ENCODE assay signal across 1 cellular context in the genomic region with DNA sequence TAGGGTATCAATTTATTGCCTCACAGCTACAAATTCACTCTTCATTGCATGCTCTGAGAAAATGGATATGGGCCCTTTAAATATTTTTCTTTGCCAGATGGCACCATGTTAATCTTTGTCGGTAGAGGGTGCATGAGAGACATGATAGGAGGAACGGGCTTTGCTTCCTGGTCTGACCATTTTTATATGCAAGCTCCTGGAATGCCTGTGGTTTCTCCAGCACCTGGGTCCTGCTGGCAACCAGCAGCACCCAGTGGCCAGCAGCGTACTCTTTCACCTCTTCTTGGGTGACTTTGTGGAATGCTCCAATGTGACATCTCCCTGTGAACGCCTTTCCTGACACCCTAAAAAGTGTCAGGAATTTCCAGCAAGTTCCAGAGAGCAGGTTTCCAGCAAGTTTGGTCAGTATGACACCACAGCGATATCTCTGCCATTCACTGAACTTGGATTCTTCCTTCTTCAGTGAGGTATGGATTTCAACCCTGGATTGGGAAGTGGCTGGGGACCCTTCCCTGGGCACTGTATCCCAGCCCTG.
TF ChIP-seq lines count a peak whose summit lies in the region.

No MANE protein-coding gene starts in this region.

TF ChIP-seq in GM12878, 131 proteins besides CTCF, POLR2A, EP300 and RAD21 (continued from another document):
- TF ChIP-seq, protein P1, sequence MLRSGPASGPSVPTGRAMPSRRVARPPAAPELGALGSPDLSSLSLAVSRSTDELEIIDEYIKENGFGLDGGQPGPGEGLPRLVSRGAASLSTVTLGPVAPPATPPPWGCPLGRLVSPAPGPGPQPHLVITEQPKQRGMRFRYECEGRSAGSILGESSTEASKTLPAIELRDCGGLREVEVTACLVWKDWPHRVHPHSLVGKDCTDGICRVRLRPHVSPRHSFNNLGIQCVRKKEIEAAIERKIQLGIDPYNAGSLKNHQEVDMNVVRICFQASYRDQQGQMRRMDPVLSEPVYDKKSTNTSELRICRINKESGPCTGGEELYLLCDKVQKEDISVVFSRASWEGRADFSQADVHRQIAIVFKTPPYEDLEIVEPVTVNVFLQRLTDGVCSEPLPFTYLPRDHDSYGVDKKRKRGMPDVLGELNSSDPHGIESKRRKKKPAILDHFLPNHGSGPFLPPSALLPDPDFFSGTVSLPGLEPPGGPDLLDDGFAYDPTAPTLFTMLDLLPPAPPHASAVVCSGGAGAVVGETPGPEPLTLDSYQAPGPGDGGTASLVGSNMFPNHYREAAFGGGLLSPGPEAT (IDR thresholded peaks at IDR 0.05; ENCODE audit: low read depth): no peak
- no peak for TF ChIP-seq JUND (IDR thresholded peaks at IDR 0.05; ENCODE audit: low read depth, low read length)
- TF ChIP-seq, protein P2, sequence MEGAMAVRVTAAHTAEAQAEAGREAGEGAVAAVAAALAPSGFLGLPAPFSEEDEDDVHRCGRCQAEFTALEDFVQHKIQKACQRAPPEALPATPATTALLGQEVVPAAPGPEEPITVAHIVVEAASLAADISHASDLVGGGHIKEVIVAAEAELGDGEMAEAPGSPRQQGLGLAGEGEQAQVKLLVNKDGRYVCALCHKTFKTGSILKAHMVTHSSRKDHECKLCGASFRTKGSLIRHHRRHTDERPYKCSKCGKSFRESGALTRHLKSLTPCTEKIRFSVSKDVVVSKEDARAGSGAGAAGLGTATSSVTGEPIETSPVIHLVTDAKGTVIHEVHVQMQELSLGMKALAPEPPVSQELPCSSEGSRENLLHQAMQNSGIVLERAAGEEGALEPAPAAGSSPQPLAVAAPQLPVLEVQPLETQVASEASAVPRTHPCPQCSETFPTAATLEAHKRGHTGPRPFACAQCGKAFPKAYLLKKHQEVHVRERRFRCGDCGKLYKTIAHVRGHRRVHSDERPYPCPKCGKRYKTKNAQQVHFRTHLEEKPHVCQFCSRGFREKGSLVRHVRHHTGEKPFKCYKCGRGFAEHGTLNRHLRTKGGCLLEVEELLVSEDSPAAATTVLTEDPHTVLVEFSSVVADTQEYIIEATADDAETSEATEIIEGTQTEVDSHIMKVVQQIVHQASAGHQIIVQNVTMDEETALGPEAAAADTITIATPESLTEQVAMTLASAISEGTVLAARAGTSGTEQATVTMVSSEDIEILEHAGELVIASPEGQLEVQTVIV (IDR thresholded peaks at IDR 0.05; ENCODE audit: borderline replicate concordance, partially characterized antibody): no peak
- TF ChIP-seq LARP7 (IDR thresholded peaks at IDR 0.05): no peak
- TF ChIP-seq TAF1 (IDR thresholded peaks at IDR 0.05; ENCODE audit: borderline replicate concordance, low read depth, low read length): no peak
